In genomic region chr20:25364879-25365699, GRCh38 we compare ENCODE assay signal across 24 cellular contexts.
"Had no signal": no experiment of that assay in that cellular context is flagged by ENCODE, and none has a peak within 500 bp of the region (broad histone marks: within the 10 kb centered on the region; RNA-seq: fewer than 3 reads in every experiment).

No MANE protein-coding gene starts in this region.

- H3K4me3 ChIP-seq: cardiac muscle cell, left lung, lung, testis had no signal

- H3K27me3 Mint-ChIP-seq: activated CD4-positive, alpha-beta memory T cell treated with anti-CD3 and anti-CD28 coated beads for 36 hours; dendritic cell treated with granulocyte-macrophage colony-stimulating factor and Interleukin-4, amounts not matched to agents 40 ng/mL and 50 ng/mL, for 4 days; naive thymus-derived CD4-positive, alpha-beta T cell; stimulated activated naive B cell treated with anti-CD40 and anti-IgM and Interleukin-4, amounts not matched to agents 10 μg/mL and 1 μg/mL and 100 μg/mL, for 72 hours; type B pancreatic cell had no signal

- H3K4me1 ChIP-seq: testis had no signal

- H3K36me3 ChIP-seq: cardiac muscle cell, left lung had no signal

- H3K36me3 Mint-ChIP-seq: activated CD4-positive, alpha-beta memory T cell treated with anti-CD3 and anti-CD28 coated beads for 36 hours had no signal

- H3K4me3 Mint-ChIP-seq: activated CD4-positive, alpha-beta memory T cell treated with anti-CD3 and anti-CD28 coated beads for 36 hours; activated naive CD4-positive, alpha-beta T cell treated with anti-CD3 and anti-CD28 coated beads for 36 hours; activated T-cell treated with anti-CD3 and anti-CD28 coated beads, Interleukin-2, amount 50 U/mL, for 72 hours; dendritic cell treated with granulocyte-macrophage colony-stimulating factor and Interleukin-4, amounts not matched to agents 40 ng/mL and 50 ng/mL, for 4 days; immature natural killer cell; naive thymus-derived CD4-positive, alpha-beta T cell; neural crest cell; stimulated activated naive B cell treated with anti-CD40 and anti-IgM and Interleukin-4, amounts not matched to agents 10 μg/mL and 1 μg/mL and 100 μg/mL, for 72 hours; T-helper 1 cell treated with Interleukin-12 subunit alpha and Interleukin-12 subunit beta and Interleukin-4 antibody, amounts not matched to agents 30 μg/mL and 1 μg/mL, for 36 hours; type B pancreatic cell had no signal

- H3K9me3 Mint-ChIP-seq: activated CD4-positive, alpha-beta memory T cell treated with anti-CD3 and anti-CD28 coated beads for 36 hours; activated naive CD4-positive, alpha-beta T cell treated with anti-CD3 and anti-CD28 coated beads for 36 hours; dendritic cell treated with granulocyte-macrophage colony-stimulating factor and Interleukin-4, amounts not matched to agents 40 ng/mL and 50 ng/mL, for 4 days; immature natural killer cell; stimulated activated naive B cell treated with anti-CD40 and anti-IgM and Interleukin-4, amounts not matched to agents 10 μg/mL and 1 μg/mL and 100 μg/mL, for 72 hours; T-helper 1 cell treated with Interleukin-12 subunit alpha and Interleukin-12 subunit beta and Interleukin-4 antibody, amounts not matched to agents 30 μg/mL and 1 μg/mL, for 36 hours; type B pancreatic cell had no signal

- ATAC-seq: activated T-cell treated with anti-CD3 and anti-CD28 coated beads, Interleukin-2, amount 50 U/mL, for 72 hours; left lung; naive thymus-derived CD4-positive, alpha-beta T cell; stimulated activated naive B cell treated with anti-CD40 and anti-IgM and Interleukin-4, amounts not matched to agents 10 μg/mL and 1 μg/mL and 100 μg/mL, for 72 hours had no signal

- H3K27ac ChIP-seq: cardiac muscle cell, left lung, testis had no signal

- DNase-seq: activated CD4-positive, alpha-beta memory T cell treated with anti-CD3 and anti-CD28 coated beads for 36 hours; activated CD4-positive, alpha-beta T cell treated with anti-CD3 and anti-CD28 coated beads for 4 hours; activated CD4-positive, CD25-positive, alpha-beta regulatory T cell; activated effector memory CD4-positive, alpha-beta T cell treated with Interleukin-2 at 50 U/mL for 16 hours; activated naive CD4-positive, alpha-beta T cell treated with anti-CD3 and anti-CD28 coated beads for 36 hours; activated T-cell treated with anti-CD3 and anti-CD28 coated beads, Interleukin-2, amount 50 U/mL, for 72 hours; amygdala; effector CD4-positive, alpha-beta T cell; erythroblast; immature natural killer cell; left lung; naive thymus-derived CD4-positive, alpha-beta T cell; occipital lobe; stimulated activated CD4-positive, alpha-beta T cell treated with anti-CD3 and anti-CD28 coated beads, Interleukin-2, amount 100 ng/mL, for 48 hours; stimulated activated CD8-positive, alpha-beta memory T cell treated with anti-CD3 and anti-CD28 coated beads, Interleukin-4, amount 100 ng/mL, for 48 hours; stimulated activated naive B cell treated with anti-CD40 and anti-IgM and Interleukin-4, amounts not matched to agents 10 μg/mL and 1 μg/mL and 100 μg/mL, for 72 hours; T1000; testis had no signal

- H3K27me3 ChIP-seq: cardiac muscle cell, left lung, testis had no signal

- H3K27ac Mint-ChIP-seq: activated CD4-positive, alpha-beta memory T cell treated with anti-CD3 and anti-CD28 coated beads for 36 hours; activated naive CD4-positive, alpha-beta T cell treated with anti-CD3 and anti-CD28 coated beads for 36 hours; activated T-cell treated with anti-CD3 and anti-CD28 coated beads, Interleukin-2, amount 50 U/mL, for 72 hours; immature natural killer cell; naive thymus-derived CD4-positive, alpha-beta T cell; stimulated activated naive B cell treated with anti-CD40 and anti-IgM and Interleukin-4, amounts not matched to agents 10 μg/mL and 1 μg/mL and 100 μg/mL, for 72 hours; T-helper 1 cell treated with Interleukin-12 subunit alpha and Interleukin-12 subunit beta and Interleukin-4 antibody, amounts not matched to agents 30 μg/mL and 1 μg/mL, for 36 hours had no signal

- H3K9me3 ChIP-seq: left lung, testis had no signal
